In genomic region chr3:143650827-143651226, GRCh38 we compare ENCODE assay signal across 22 cellular contexts.
"Had no signal": no experiment of that assay in that cellular context is flagged by ENCODE, and none has a peak within 500 bp of the region (broad histone marks: within the 10 kb centered on the region; RNA-seq: fewer than 3 reads in every experiment).

No MANE protein-coding gene starts in this region.

- ATAC-seq: foreskin keratinocyte; lower lobe of right lung; right lobe of liver; stimulated activated memory B cell treated with anti-CD40 and anti-IgM and Interleukin-4, amounts not matched to agents 10 μg/mL and 1 μg/mL and 100 μg/mL, for 72 hours had no signal

- H3K27me3 ChIP-seq: foreskin keratinocyte, hepatocyte, right lobe of liver, spleen had no signal

- H3K36me3 ChIP-seq: left ventricle myocardium inferior, lower lobe of right lung, prostate gland, right lobe of liver had no signal

- H3K27ac ChIP-seq: coronary artery, foreskin keratinocyte, hepatocyte, left ventricle myocardium inferior, lower lobe of right lung, parathyroid adenoma, prostate gland, right lobe of liver, spleen had no signal

- H3K9me3 ChIP-seq: left ventricle myocardium inferior, lower lobe of right lung, prostate gland, right lobe of liver, spleen had no signal

- H3K4me3 ChIP-seq: coronary artery, hepatocyte, left ventricle myocardium inferior, lower lobe of right lung, prostate gland, right lobe of liver, spleen had no signal

- DNase-seq: effector CD4-positive, alpha-beta T cell; endodermal cell; erythroblast; foreskin keratinocyte; kidney; left cardiac atrium; left ventricle myocardium inferior; lower lobe of right lung; mesenchymal stem cell; naive B cell; nephron progenitor cell; retina; right lobe of liver; spleen; stimulated activated CD4-positive, alpha-beta T cell treated with anti-CD3 and anti-CD28 coated beads, Interleukin-15, amount 100 ng/mL, for 24 hours; stimulated activated CD4-positive, alpha-beta T cell treated with anti-CD3 and anti-CD28 coated beads, Interleukin-1b, Interleukin-23, amount 100 ng/mL, for 48 hours; stimulated activated CD4-positive, alpha-beta T cell treated with anti-CD3 and anti-CD28 coated beads, Interleukin-4, amount 100 ng/mL, for 24 hours had no signal
